Comparison of ENCODE assay signal across 8 cellular contexts in genomic region chr20:62616728-62617621, GRCh38. TPM values are rescaled to one million over a fixed set of nuclear protein-coding genes. Genes with fewer than 3 reads are reported as not detected.
DNase-seq lines count a peak whose midpoint lies in the region; ATAC-seq lines count a peak whose summit lies in the region.

No MANE protein-coding gene starts in this region.

- peaks cover 0 to 4% (median 0%) of the 10 kb centered on the region in 3 donors for H3K27me3 Mint-ChIP-seq in naive B cell
- no peaks in the 10 kb centered on the region for H3K27me3 Mint-ChIP-seq in stimulated activated memory B cell treated with anti-CD40 and anti-IgM and Interleukin-4, amounts not matched to agents 10 μg/mL and 1 μg/mL and 100 μg/mL, for 72 hours

- ATAC-seq in HG03432 (IDR thresholded peaks at IDR 0.05; ENCODE audit: unreplicated experiment): peak; percentile 64
- ATAC-seq in naive B cell (ENCODE audit: low read depth in 2 of 2): peak; percentile 66 to 76
- peak; percentile 71 for ATAC-seq in stimulated activated memory B cell treated with anti-CD40 and anti-IgM and Interleukin-4, amounts not matched to agents 10 μg/mL and 1 μg/mL and 100 μg/mL, for 72 hours

- H3K4me3 Mint-ChIP-seq in naive B cell: peak overlapping the region in 7 of 8 donors; percentile 56 to 86 (median 70)
- H3K4me3 Mint-ChIP-seq in stimulated activated memory B cell treated with anti-CD40 and anti-IgM and Interleukin-4, amounts not matched to agents 10 μg/mL and 1 μg/mL and 100 μg/mL, for 72 hours: peak overlapping the region; percentile 73

- H3K27ac Mint-ChIP-seq in naive B cell: peak overlapping the region; percentile 28 to 92 (median 83)
- H3K27ac Mint-ChIP-seq in stimulated activated memory B cell treated with anti-CD40 and anti-IgM and Interleukin-4, amounts not matched to agents 10 μg/mL and 1 μg/mL and 100 μg/mL, for 72 hours: peak overlapping the region; percentile 94

- peak; percentile 61 for DNase-seq in activated gamma-delta T cell treated with Interleukin-2 at 50 U/mL for 16 hours
- no peak for DNase-seq in activated gamma-delta T cell (lab: John Stamatoyannopoulos, UW)
- DNase-seq in NOMO-1 treated with dmso at 0.1 percent for 144 hours (lab: John Stamatoyannopoulos, UW; ENCODE audit: unreplicated experiment): peak; percentile 74
- DNase-seq in activated CD8-positive, alpha-beta memory T cell treated with anti-CD3 and anti-CD28 coated beads, Interleukin-2, amount 50 U/mL, for 48 hours: peak; percentile 88
- DNase-seq in epidermal melanocyte (ENCODE audit: insufficient read length, low spot score): peak; percentile 78
- peak; percentile 64 for DNase-seq in naive B cell

- no peaks in the 10 kb centered on the region for H3K36me3 Mint-ChIP-seq in naive B cell
- H3K36me3 Mint-ChIP-seq in stimulated activated memory B cell treated with anti-CD40 and anti-IgM and Interleukin-4, amounts not matched to agents 10 μg/mL and 1 μg/mL and 100 μg/mL, for 72 hours: no peaks in the 10 kb centered on the region

- no peaks in the 10 kb centered on the region for H3K9me3 Mint-ChIP-seq in naive B cell
- H3K9me3 Mint-ChIP-seq in stimulated activated memory B cell treated with anti-CD40 and anti-IgM and Interleukin-4, amounts not matched to agents 10 μg/mL and 1 μg/mL and 100 μg/mL, for 72 hours: no peaks in the 10 kb centered on the region

- H3K4me1 Mint-ChIP-seq in naive B cell: peaks cover 24 to 43% (median 39%) of the 10 kb centered on the region in 3 donors
- H3K4me1 Mint-ChIP-seq in stimulated activated memory B cell treated with anti-CD40 and anti-IgM and Interleukin-4, amounts not matched to agents 10 μg/mL and 1 μg/mL and 100 μg/mL, for 72 hours: peaks cover 48% of the 10 kb centered on the region

RNA-seq across cellular contexts. Expression of gene SLCO4A1, which starts 25.3 kb away (rescaled TPM):
- 1 to 10 TPM in 3 of 6 donors, under 1 TPM in 3; 0.29 to 4.6 (median 0.91) TPM for polyA plus RNA-seq in naive B cell (ENCODE audit: low read depth in 6 of 6)
